9 cellular contexts compared by ENCODE assay signal in the genomic region with DNA sequence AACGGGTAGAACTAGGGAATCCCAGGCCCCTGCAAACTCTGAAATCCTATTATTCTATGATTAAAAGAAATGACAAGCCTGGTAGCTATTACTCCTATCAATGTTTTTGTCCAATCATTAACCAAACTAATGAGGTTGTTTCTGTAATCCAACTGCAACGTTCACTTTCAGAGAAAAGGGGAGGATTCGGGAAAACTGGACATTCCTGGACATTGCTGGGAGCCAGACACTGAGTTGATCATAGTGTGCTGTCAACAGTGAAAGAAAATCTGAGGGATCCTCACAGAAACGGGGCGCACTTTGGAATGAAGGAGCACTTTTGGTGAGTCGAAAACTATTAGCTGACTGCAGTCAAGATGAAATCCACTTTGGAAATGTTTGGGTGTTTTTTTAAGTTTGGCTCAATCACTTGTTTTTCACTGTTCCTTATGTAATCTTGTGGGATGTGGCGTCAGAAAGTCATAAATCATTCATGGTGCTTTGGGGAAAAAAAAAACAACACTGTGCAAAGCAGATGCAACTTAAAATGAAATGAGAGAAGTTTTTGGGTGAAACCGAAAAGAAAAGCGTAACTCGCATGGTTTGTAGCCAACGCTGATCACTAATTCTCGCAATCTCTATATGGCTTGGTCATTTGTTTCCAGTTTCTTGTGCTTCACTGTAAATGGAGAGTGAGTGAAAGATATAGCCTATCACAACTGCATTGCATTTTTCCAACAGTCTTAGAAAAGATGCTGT. TPM values are rescaled to one million over a fixed set of nuclear protein-coding genes. Genes with fewer than 3 reads are reported as not detected.
DNase-seq lines count a peak whose midpoint lies in the region; ATAC-seq and TF ChIP-seq lines count a peak whose summit lies in the region.
"Had no signal": no experiment of that assay in that cellular context is flagged by ENCODE, and none has a peak within 500 bp of the region (broad histone marks: within the 10 kb centered on the region; RNA-seq: fewer than 3 reads in every experiment).

No MANE protein-coding gene starts in this region.

- no peak overlapping the region for H3K4me3 Mint-ChIP-seq in T-cell

- H3K9me3 Mint-ChIP-seq in T-cell, result no peaks in the 10 kb centered on the region

- TF ChIP-seq CTCF in upper lobe of right lung (IDR thresholded peaks at IDR 0.05), result no peak

- DNase-seq in Right ventricle myocardium inferior (ENCODE audit: missing footprints), result no peak
- DNase-seq in cardiac septum (ENCODE audit: low spot score), result no peak
- DNase-seq in fibroblast of gingiva (ENCODE audit: low read depth), result peak; percentile 60
- DNase-seq in upper lobe of right lung, result no peak
- DNase-seq in T-cell, result no peak
- DNase-seq in DMS153 (lab: John Stamatoyannopoulos, UW), result no peak
- no peak for DNase-seq in stimulated activated CD4-positive, alpha-beta T cell treated with anti-CD3 and anti-CD28 coated beads, Interleukin-12 subunit alpha, Interleukin-12 subunit beta, amount 100 ng/mL, for 4 hours
- DNase-seq: stimulated activated CD4-positive, alpha-beta T cell treated with anti-CD3 and anti-CD28 coated beads, Interleukin-2, amount 100 ng/mL, for 24 hours had no signal

- POLR2A ChIA-PET in T-cell (lab: Charles Lee), result no interaction called here

- ATAC-seq in Right ventricle myocardium inferior (peak; percentile 43), HG03066 (IDR thresholded peaks at IDR 0.05; ENCODE audit: low read depth, unreplicated experiment) (peak; percentile 85), upper lobe of right lung (no peak), T-cell (replicated peaks in 1 of 4) (no peak)

- H3K4me3 ChIP-seq in upper lobe of right lung, result peak overlapping the region; percentile 17

- no peaks in the 10 kb centered on the region for H3K27me3 ChIP-seq in upper lobe of right lung

- intact Hi-C loops in Right ventricle myocardium inferior (cut with DNase I), result no loop called here
- intact Hi-C loops in cardiac septum (cut with DNase I), result no loop called here
- intact Hi-C loops in upper lobe of right lung (cut with DNase I), result no loop called here

- H3K36me3 Mint-ChIP-seq in T-cell, result no peaks in the 10 kb centered on the region

- H3K27me3 Mint-ChIP-seq in T-cell, result peaks cover 28 to 29% of the 10 kb centered on the region in 2 donors

- CTCF ChIA-PET in T-cell (lab: Charles Lee), result no interaction called here

- peaks cover 0 to 4% (median 0%) of the 10 kb centered on the region in 3 donors for H3K4me1 Mint-ChIP-seq in T-cell

- H3K9me3 ChIP-seq in upper lobe of right lung, result no peaks in the 10 kb centered on the region

- no peaks in the 10 kb centered on the region for H3K4me1 ChIP-seq in upper lobe of right lung

- H3K36me3 ChIP-seq in upper lobe of right lung, result no peaks in the 10 kb centered on the region

- no peak overlapping the region for H3K27ac ChIP-seq in upper lobe of right lung

- H3K27ac Mint-ChIP-seq in T-cell, result no peak overlapping the region

RNA-seq across cellular contexts. Expression of gene ADRA1B, which starts 51.2 kb away (rescaled TPM):
- total RNA-seq in Right ventricle myocardium inferior, result 2.7 TPM
- 4.9 TPM for total RNA-seq in cardiac septum
- total RNA-seq in upper lobe of right lung, result 7.1 TPM
- total RNA-seq in T-cell, result under 1 TPM in 1 of 5 donors, not detected in 4; 0.12 TPM

Comparison
In these comparisons a context has a peak if more than half of its experiments do, and no peak if none do; other contexts are left out.
1. ATAC-seq: peak in Right ventricle myocardium inferior (single experiment) and HG03066 (single experiment); none in upper lobe of right lung (single experiment) and T-cell (0 of 4).